Comparison of ENCODE assay signal across 1 cellular context in the genomic region with DNA sequence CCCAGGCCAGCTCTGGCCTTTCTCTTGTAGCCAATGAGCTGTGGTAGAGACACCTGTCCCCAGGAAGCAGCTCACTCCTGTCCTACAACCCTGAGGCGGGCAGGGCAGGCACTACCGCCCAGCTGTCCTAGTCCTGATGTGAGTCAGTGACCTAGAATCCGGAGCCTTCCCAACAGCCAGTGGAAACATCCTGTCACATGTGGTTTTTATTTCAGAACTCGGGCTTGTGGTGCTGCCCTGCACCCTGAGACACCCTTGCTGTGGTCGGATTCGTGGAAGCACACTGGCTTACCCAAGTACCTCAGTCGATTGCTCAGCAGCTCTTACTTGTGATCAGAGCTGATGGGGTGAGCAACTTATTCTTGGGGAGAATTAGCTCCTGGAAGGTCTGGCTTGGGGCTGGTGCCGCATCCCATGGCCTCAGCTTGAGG.
TF ChIP-seq lines count a peak whose summit lies in the region.

No MANE protein-coding gene starts in this region.

TF ChIP-seq in IMR-90, 13 proteins besides CTCF, POLR2A, EP300 and RAD21:
- TF ChIP-seq, protein P1, sequence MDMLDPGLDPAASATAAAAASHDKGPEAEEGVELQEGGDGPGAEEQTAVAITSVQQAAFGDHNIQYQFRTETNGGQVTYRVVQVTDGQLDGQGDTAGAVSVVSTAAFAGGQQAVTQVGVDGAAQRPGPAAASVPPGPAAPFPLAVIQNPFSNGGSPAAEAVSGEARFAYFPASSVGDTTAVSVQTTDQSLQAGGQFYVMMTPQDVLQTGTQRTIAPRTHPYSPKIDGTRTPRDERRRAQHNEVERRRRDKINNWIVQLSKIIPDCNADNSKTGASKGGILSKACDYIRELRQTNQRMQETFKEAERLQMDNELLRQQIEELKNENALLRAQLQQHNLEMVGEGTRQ (IDR thresholded peaks at IDR 0.05; ENCODE audit: low read depth, low read length) = peak; percentile 6; the same call in 1 of the 2 replicates
- TF ChIP-seq CEBPB (IDR thresholded peaks at IDR 0.05; ENCODE audit: low read depth, low read length) = no peak
